Comparison of ENCODE assay signal across 9 cellular contexts in the genomic region with DNA sequence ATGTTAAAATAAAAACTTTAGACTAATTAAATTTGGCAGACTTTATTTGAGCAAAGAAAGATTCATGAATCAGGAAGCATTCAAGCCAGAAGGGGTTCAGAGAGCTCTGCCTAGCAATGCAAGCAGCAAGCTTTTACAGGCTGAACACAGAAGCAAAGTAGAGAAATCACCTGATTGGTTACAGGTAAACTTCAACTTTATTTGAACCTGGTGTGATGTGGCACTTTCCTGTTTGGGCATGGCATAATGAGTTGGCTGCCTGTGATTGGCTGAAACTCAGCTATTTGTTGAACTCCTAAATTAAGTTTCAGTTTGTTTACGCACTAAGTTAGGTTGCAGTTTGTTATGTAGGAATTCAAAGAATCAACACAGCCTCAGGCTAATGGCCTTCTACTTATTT.
DNase-seq lines count a peak whose midpoint lies in the region; ATAC-seq and TF ChIP-seq lines count a peak whose summit lies in the region.
"Had no signal": no experiment of that assay in that cellular context is flagged by ENCODE, and none has a peak within 500 bp of the region (broad histone marks: within the 10 kb centered on the region; RNA-seq: fewer than 3 reads in every experiment).

No MANE protein-coding gene starts in this region.

- intact Hi-C loops in lower lobe of right lung (cut with DNase I), result no loop called here

- peak overlapping the region; percentile 24 for H3K27ac Mint-ChIP-seq in activated T-cell treated with anti-CD3 and anti-CD28 coated beads, Interleukin-2, amount 50 U/mL, for 24 hours

- H3K36me3 Mint-ChIP-seq in activated T-cell treated with anti-CD3 and anti-CD28 coated beads, Interleukin-2, amount 50 U/mL, for 24 hours (ENCODE audit: low read depth), result no peaks in the 10 kb centered on the region

- H3K4me1 ChIP-seq in lower lobe of right lung (peaks cover 24% of the 10 kb centered on the region), BE2C (no peaks in the 10 kb centered on the region)

- DNase-seq in activated T-cell treated with anti-CD3 and anti-CD28 coated beads, Interleukin-2, amount 50 U/mL, for 24 hours, result no peak
- DNase-seq in lower lobe of right lung (no peak), epidermal melanocyte (ENCODE audit: insufficient read length, low spot score) (no peak), BE2C (no peak), iPS-NIHi11 (ENCODE audit: low spot score) (no peak)

- ATAC-seq in GM18861 (IDR thresholded peaks at IDR 0.05; ENCODE audit: unreplicated experiment) (peak; percentile 65), HG03159 (IDR thresholded peaks at IDR 0.05; ENCODE audit: unreplicated experiment) (peak; percentile 51), lower lobe of right lung (peak; percentile 83 to 88), HG02571 (IDR thresholded peaks at IDR 0.05; ENCODE audit: unreplicated experiment) (no peak)
- ATAC-seq: Panc1 had no signal

- H3K4me1 Mint-ChIP-seq in activated T-cell treated with anti-CD3 and anti-CD28 coated beads, Interleukin-2, amount 50 U/mL, for 24 hours (ENCODE audit: low read depth), result peaks cover 47% of the 10 kb centered on the region

- H3K9me3 Mint-ChIP-seq in activated T-cell treated with anti-CD3 and anti-CD28 coated beads, Interleukin-2, amount 50 U/mL, for 24 hours, result peaks cover 5% of the 10 kb centered on the region

- no peak overlapping the region for H3K4me3 Mint-ChIP-seq in activated T-cell treated with anti-CD3 and anti-CD28 coated beads, Interleukin-2, amount 50 U/mL, for 24 hours

- H3K27me3 Mint-ChIP-seq in activated T-cell treated with anti-CD3 and anti-CD28 coated beads, Interleukin-2, amount 50 U/mL, for 24 hours, result no peaks in the 10 kb centered on the region

- no peak for TF ChIP-seq CTCF in lower lobe of right lung (IDR thresholded peaks at IDR 0.05)
- no peak for TF ChIP-seq CTCF in BE2C (IDR thresholded peaks at IDR 0.05; ENCODE audit: low read depth, low read length)

- peak overlapping the region; percentile 12 for H3K27ac ChIP-seq in lower lobe of right lung

- H3K27me3 ChIP-seq in lower lobe of right lung (ENCODE audit: low read depth) (no peaks in the 10 kb centered on the region), BE2C (no peaks in the 10 kb centered on the region; the same call in 1 of the 2 replicates)

- H3K4me3 ChIP-seq in lower lobe of right lung (no peak overlapping the region), BE2C (ENCODE audit: low read depth, low read length) (no peak overlapping the region)

- H3K36me3 ChIP-seq in lower lobe of right lung (no peaks in the 10 kb centered on the region), BE2C (no peaks in the 10 kb centered on the region)

- H3K9me3 ChIP-seq in lower lobe of right lung (no peaks in the 10 kb centered on the region), BE2C (no peaks in the 10 kb centered on the region)
